In the genomic region with DNA sequence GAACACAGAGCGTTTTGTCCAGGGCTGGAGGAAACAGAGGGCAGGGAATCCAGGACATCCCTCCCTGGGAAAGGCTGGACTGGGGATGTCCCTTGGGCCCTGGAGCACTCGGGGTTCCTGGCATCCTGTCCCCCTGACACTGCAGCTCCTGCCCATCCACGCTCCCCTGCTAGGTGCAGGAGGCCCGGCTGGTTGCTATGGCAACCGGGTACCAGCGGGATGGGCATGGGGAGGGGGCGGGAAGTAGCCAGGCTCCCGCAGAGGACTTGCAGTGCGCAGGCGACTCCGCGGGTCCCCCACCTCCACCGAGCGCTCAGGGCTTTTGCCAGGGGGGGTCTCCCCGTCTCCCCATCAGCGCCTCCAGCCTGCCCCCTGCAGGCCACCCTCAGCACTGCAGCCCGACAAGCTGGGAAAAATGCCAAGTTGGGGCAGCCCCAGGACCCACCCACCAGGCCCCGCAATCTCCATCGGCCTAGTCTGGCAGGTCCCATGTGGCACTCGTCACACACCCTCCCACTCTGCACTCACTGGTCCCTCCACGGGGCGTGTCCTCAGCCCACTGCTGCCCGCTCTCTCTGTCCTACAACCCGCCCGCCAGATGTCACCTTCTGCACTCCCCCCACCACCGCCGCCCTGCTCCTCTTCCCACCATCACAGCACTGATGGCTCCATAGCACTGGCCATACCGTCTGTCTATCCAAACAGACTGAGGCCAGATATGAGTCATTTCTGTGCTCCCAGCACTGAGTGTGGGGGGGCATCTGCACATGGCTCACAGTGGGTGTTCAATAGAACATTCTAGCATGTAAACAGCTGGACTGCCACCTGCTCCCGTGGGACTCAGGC, we compare ENCODE assay signal across 1 cellular context.
TF ChIP-seq lines count a peak whose summit lies in the region.

No MANE protein-coding gene starts in this region.

TF ChIP-seq in K562, 482 proteins besides CTCF, POLR2A, EP300 and RAD21 (continued from another document and continues in another):
- no peak for TF ChIP-seq HMGN3 (IDR thresholded peaks at IDR 0.05; ENCODE audit: borderline replicate concordance, extremely low read depth, insufficient read length, low read depth, low read length)
- TF ChIP-seq, protein P1, sequence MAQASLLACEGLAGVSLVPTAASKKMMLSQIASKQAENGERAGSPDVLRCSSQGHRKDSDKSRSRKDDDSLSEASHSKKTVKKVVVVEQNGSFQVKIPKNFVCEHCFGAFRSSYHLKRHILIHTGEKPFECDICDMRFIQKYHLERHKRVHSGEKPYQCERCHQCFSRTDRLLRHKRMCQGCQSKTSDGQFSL (CRISPR knock-in tag; IDR thresholded peaks at IDR 0.05) = peak; percentile 73
- TF ChIP-seq, protein P1 (tag; IDR thresholded peaks at IDR 0.05) = no peak
- TF ChIP-seq PCBP1 (IDR thresholded peaks at IDR 0.05; ENCODE audit: low read depth, low read length, poor library complexity, severe bottlenecking) = no peak
- 0 out of 2 replicates have a peak, but pooled peaks have one; percentile 18 for TF ChIP-seq FOSL1 (tag; conservative IDR thresholded peaks at IDR 0.05)
- no peak for TF ChIP-seq MEF2D (tag; conservative IDR thresholded peaks at IDR 0.05; ENCODE audit: low read depth)
- no peak for TF ChIP-seq STAT5A (IDR thresholded peaks at IDR 0.05; ENCODE audit: borderline replicate concordance, low read length)
- TF ChIP-seq, protein P2, sequence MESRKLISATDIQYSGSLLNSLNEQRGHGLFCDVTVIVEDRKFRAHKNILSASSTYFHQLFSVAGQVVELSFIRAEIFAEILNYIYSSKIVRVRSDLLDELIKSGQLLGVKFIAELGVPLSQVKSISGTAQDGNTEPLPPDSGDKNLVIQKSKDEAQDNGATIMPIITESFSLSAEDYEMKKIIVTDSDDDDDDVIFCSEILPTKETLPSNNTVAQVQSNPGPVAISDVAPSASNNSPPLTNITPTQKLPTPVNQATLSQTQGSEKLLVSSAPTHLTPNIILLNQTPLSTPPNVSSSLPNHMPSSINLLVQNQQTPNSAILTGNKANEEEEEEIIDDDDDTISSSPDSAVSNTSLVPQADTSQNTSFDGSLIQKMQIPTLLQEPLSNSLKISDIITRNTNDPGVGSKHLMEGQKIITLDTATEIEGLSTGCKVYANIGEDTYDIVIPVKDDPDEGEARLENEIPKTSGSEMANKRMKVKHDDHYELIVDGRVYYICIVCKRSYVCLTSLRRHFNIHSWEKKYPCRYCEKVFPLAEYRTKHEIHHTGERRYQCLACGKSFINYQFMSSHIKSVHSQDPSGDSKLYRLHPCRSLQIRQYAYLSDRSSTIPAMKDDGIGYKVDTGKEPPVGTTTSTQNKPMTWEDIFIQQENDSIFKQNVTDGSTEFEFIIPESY (CRISPR knock-in tag; IDR thresholded peaks at IDR 0.05) = 0 out of 2 replicates have a peak, but pooled peaks have one; percentile 13
- TF ChIP-seq, protein P3, sequence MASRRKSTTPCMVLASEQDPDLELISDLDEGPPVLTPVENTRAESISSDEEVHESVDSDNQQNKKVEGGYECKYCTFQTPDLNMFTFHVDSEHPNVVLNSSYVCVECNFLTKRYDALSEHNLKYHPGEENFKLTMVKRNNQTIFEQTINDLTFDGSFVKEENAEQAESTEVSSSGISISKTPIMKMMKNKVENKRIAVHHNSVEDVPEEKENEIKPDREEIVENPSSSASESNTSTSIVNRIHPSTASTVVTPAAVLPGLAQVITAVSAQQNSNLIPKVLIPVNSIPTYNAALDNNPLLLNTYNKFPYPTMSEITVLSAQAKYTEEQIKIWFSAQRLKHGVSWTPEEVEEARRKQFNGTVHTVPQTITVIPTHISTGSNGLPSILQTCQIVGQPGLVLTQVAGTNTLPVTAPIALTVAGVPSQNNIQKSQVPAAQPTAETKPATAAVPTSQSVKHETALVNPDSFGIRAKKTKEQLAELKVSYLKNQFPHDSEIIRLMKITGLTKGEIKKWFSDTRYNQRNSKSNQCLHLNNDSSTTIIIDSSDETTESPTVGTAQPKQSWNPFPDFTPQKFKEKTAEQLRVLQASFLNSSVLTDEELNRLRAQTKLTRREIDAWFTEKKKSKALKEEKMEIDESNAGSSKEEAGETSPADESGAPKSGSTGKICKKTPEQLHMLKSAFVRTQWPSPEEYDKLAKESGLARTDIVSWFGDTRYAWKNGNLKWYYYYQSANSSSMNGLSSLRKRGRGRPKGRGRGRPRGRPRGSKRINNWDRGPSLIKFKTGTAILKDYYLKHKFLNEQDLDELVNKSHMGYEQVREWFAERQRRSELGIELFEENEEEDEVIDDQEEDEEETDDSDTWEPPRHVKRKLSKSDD (conservative IDR thresholded peaks at IDR 0.05; ENCODE audit: low read length) = no peak
- TF ChIP-seq, protein P4, sequence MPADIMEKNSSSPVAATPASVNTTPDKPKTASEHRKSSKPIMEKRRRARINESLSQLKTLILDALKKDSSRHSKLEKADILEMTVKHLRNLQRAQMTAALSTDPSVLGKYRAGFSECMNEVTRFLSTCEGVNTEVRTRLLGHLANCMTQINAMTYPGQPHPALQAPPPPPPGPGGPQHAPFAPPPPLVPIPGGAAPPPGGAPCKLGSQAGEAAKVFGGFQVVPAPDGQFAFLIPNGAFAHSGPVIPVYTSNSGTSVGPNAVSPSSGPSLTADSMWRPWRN (IDR thresholded peaks at IDR 0.05; ENCODE audit: low read depth) = no peak
- TF ChIP-seq SUPT5H (IDR thresholded peaks at IDR 0.05) = no peak
- no peak for TF ChIP-seq NBN (IDR thresholded peaks at IDR 0.05; ENCODE audit: low read depth)
- TF ChIP-seq ZBTB7A (IDR thresholded peaks at IDR 0.05; ENCODE audit: borderline replicate concordance, control insufficient read depth, low read depth, low read length) = 0 out of 2 replicates have a peak, but pooled peaks have one; percentile 55
- TF ChIP-seq CBFA2T3 (IDR thresholded peaks at IDR 0.05) = no peak
- TF ChIP-seq RFX1 (IDR thresholded peaks at IDR 0.05) = peak; percentile 93
- TF ChIP-seq NFYB (IDR thresholded peaks at IDR 0.05; ENCODE audit: extremely low read depth, insufficient read length) = no peak
- no peak for TF ChIP-seq ZNF431 (CRISPR knock-in tag; IDR thresholded peaks at IDR 0.05)
- TF ChIP-seq ZNF778 (CRISPR knock-in tag; IDR thresholded peaks at IDR 0.05) = no peak
- TF ChIP-seq POLR2AphosphoS2 (IDR thresholded peaks at IDR 0.05; ENCODE audit: low read length) = no peak
- no peak for TF ChIP-seq CCAR2 (IDR thresholded peaks at IDR 0.05; ENCODE audit: low read depth, low read length)
- TF ChIP-seq FOXP1 (CRISPR knock-in tag; IDR thresholded peaks at IDR 0.05) = no peak
- no peak for TF ChIP-seq ZNF384 (IDR thresholded peaks at IDR 0.05; ENCODE audit: low read depth, low read length)
- TF ChIP-seq, protein P5, sequence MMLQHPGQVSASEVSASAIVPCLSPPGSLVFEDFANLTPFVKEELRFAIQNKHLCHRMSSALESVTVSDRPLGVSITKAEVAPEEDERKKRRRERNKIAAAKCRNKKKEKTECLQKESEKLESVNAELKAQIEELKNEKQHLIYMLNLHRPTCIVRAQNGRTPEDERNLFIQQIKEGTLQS (IDR thresholded peaks at IDR 0.05) = peak; percentile 17; the same call in 1 of the 2 replicates
- TF ChIP-seq, protein P5 (CRISPR knock-in tag; conservative IDR thresholded peaks at IDR 0.05) = no peak
- TF ChIP-seq, protein P6, sequence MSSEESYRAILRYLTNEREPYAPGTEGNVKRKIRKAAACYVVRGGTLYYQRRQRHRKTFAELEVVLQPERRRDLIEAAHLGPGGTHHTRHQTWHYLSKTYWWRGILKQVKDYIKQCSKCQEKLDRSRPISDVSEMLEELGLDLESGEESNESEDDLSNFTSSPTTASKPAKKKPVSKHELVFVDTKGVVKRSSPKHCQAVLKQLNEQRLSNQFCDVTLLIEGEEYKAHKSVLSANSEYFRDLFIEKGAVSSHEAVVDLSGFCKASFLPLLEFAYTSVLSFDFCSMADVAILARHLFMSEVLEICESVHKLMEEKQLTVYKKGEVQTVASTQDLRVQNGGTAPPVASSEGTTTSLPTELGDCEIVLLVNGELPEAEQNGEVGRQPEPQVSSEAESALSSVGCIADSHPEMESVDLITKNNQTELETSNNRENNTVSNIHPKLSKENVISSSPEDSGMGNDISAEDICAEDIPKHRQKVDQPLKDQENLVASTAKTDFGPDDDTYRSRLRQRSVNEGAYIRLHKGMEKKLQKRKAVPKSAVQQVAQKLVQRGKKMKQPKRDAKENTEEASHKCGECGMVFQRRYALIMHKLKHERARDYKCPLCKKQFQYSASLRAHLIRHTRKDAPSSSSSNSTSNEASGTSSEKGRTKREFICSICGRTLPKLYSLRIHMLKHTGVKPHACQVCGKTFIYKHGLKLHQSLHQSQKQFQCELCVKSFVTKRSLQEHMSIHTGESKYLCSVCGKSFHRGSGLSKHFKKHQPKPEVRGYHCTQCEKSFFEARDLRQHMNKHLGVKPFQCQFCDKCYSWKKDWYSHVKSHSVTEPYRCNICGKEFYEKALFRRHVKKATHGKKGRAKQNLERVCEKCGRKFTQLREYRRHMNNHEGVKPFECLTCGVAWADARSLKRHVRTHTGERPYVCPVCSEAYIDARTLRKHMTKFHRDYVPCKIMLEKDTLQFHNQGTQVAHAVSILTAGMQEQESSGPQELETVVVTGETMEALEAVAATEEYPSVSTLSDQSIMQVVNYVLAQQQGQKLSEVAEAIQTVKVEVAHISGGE (CRISPR knock-in tag; IDR thresholded peaks at IDR 0.05) = no peak
- TF ChIP-seq MTA3 (IDR thresholded peaks at IDR 0.05; ENCODE audit: borderline replicate concordance) = no peak
- TF ChIP-seq, protein P7, sequence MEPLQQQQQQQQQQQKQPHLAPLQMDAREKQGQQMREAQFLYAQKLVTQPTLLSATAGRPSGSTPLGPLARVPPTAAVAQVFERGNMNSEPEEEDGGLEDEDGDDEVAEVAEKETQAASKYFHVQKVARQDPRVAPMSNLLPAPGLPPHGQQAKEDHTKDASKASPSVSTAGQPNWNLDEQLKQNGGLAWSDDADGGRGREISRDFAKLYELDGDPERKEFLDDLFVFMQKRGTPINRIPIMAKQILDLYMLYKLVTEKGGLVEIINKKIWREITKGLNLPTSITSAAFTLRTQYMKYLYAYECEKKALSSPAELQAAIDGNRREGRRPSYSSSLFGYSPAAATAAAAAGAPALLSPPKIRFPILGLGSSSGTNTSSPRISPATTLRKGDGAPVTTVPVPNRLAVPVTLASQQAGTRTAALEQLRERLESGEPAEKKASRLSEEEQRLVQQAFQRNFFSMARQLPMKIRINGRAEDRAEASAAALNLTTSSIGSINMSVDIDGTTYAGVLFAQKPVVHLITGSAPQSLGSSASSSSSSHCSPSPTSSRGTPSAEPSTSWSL (CRISPR knock-in tag; IDR thresholded peaks at IDR 0.05; ENCODE audit: borderline replicate concordance) = no peak
- no peak for TF ChIP-seq ZNF3 (CRISPR knock-in tag; IDR thresholded peaks at IDR 0.05)
- no peak for TF ChIP-seq PURB (CRISPR knock-in tag; IDR thresholded peaks at IDR 0.05; ENCODE audit: low read depth)
- no peak for TF ChIP-seq ZNF589 (CRISPR knock-in tag; IDR thresholded peaks at IDR 0.05; ENCODE audit: low read depth)
- TF ChIP-seq, protein P8, sequence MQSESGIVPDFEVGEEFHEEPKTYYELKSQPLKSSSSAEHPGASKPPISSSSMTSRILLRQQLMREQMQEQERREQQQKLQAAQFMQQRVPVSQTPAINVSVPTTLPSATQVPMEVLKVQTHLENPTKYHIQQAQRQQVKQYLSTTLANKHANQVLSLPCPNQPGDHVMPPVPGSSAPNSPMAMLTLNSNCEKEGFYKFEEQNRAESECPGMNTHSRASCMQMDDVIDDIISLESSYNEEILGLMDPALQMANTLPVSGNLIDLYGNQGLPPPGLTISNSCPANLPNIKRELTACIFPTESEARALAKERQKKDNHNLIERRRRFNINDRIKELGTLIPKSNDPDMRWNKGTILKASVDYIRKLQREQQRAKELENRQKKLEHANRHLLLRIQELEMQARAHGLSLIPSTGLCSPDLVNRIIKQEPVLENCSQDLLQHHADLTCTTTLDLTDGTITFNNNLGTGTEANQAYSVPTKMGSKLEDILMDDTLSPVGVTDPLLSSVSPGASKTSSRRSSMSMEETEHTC (IDR thresholded peaks at IDR 0.05) = no peak
- TF ChIP-seq PML (IDR thresholded peaks at IDR 0.05; ENCODE audit: low read length) = no peak
- TF ChIP-seq, protein P9, sequence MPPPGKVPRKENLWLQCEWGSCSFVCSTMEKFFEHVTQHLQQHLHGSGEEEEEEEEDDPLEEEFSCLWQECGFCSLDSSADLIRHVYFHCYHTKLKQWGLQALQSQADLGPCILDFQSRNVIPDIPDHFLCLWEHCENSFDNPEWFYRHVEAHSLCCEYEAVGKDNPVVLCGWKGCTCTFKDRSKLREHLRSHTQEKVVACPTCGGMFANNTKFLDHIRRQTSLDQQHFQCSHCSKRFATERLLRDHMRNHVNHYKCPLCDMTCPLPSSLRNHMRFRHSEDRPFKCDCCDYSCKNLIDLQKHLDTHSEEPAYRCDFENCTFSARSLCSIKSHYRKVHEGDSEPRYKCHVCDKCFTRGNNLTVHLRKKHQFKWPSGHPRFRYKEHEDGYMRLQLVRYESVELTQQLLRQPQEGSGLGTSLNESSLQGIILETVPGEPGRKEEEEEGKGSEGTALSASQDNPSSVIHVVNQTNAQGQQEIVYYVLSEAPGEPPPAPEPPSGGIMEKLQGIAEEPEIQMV (tag; conservative IDR thresholded peaks at IDR 0.05; ENCODE audit: low read depth) = no peak
- TF ChIP-seq SNIP1 (IDR thresholded peaks at IDR 0.05; ENCODE audit: low read depth) = no peak
- TF ChIP-seq, protein P10, sequence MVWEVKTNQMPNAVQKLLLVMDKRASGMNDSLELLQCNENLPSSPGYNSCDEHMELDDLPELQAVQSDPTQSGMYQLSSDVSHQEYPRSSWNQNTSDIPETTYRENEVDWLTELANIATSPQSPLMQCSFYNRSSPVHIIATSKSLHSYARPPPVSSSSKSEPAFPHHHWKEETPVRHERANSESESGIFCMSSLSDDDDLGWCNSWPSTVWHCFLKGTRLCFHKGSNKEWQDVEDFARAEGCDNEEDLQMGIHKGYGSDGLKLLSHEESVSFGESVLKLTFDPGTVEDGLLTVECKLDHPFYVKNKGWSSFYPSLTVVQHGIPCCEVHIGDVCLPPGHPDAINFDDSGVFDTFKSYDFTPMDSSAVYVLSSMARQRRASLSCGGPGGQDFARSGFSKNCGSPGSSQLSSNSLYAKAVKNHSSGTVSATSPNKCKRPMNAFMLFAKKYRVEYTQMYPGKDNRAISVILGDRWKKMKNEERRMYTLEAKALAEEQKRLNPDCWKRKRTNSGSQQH (CRISPR knock-in tag; IDR thresholded peaks at IDR 0.05) = no peak
- no peak for TF ChIP-seq TCF7L2 (IDR thresholded peaks at IDR 0.05; ENCODE audit: low read depth, low read length)
- TF ChIP-seq, protein P11, sequence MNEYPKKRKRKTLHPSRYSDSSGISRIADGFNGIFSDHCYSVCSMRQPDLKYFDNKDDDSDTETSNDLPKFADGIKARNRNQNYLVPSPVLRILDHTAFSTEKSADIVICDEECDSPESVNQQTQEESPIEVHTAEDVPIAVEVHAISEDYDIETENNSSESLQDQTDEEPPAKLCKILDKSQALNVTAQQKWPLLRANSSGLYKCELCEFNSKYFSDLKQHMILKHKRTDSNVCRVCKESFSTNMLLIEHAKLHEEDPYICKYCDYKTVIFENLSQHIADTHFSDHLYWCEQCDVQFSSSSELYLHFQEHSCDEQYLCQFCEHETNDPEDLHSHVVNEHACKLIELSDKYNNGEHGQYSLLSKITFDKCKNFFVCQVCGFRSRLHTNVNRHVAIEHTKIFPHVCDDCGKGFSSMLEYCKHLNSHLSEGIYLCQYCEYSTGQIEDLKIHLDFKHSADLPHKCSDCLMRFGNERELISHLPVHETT (CRISPR knock-in tag; conservative IDR thresholded peaks at IDR 0.05 in 1 of 2, IDR thresholded peaks at IDR 0.05 in 1 of 2) = no peak
- TF ChIP-seq ZC3H11A (IDR thresholded peaks at IDR 0.05; ENCODE audit: low read depth, low read length) = no peak
- no peak for TF ChIP-seq HNRNPH1 (optimal IDR thresholded peaks at IDR 0.05; ENCODE audit: low read depth, low read length)
- no peak for TF ChIP-seq SREBF2 (CRISPR knock-in tag; IDR thresholded peaks at IDR 0.05)
